ENCODE assay signal across 23 cellular contexts in the genomic region with DNA sequence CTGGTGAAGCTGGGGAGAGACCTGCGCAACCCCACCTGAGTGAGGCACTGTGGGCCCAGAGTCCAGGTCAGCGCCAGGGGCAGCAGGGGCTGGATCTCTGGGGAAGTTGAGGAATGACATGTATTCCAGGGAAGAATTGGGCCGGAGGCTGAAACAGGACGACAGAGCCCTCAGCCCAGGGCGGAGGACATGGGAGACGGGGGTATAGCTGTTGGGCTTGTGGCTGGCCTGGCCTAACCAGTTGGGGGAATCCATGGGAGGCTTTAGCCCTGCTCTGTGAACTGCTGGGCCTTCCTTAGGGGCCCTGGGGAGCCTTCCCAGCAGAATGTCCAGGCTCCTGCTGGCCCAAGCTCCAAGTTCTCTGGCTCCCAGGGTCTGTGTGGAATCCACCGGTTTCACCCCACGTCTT. TPM values are rescaled to one million over a fixed set of nuclear protein-coding genes. Genes with fewer than 3 reads are reported as not detected.
DNase-seq lines count a peak whose midpoint lies in the region; ATAC-seq and TF ChIP-seq lines count a peak whose summit lies in the region.
"Had no signal": no experiment of that assay in that cellular context is flagged by ENCODE, and none has a peak within 500 bp of the region (broad histone marks: within the 10 kb centered on the region; RNA-seq: fewer than 3 reads in every experiment).

No MANE protein-coding gene starts in this region.

- H3K4me1 Mint-ChIP-seq in chondrocyte (ENCODE audit: low read depth) (peaks cover 14% of the 10 kb centered on the region), nephron progenitor cell (peaks cover 64% of the 10 kb centered on the region)
- H3K4me1 Mint-ChIP-seq in stimulated activated memory B cell treated with anti-CD40 and anti-IgM and Interleukin-4, amounts not matched to agents 10 μg/mL and 1 μg/mL and 100 μg/mL, for 72 hours: no peaks in the 10 kb centered on the region
- H3K4me1 Mint-ChIP-seq: stimulated activated naive B cell treated with anti-CD40 and anti-IgM and Interleukin-4, amounts not matched to agents 10 μg/mL and 1 μg/mL and 100 μg/mL, for 72 hours had no signal

- H3K9me3 Mint-ChIP-seq in chondrocyte (ENCODE audit: low read depth) (peaks cover 4% of the 10 kb centered on the region), nephron progenitor cell (peaks cover 15% of the 10 kb centered on the region)
- peaks cover 2% of the 10 kb centered on the region for H3K9me3 Mint-ChIP-seq in stimulated activated memory B cell treated with anti-CD40 and anti-IgM and Interleukin-4, amounts not matched to agents 10 μg/mL and 1 μg/mL and 100 μg/mL, for 72 hours

- H3K36me3 ChIP-seq in left ventricle myocardium inferior (no peaks in the 10 kb centered on the region), upper lobe of right lung (no peaks in the 10 kb centered on the region)
- H3K36me3 ChIP-seq: BLaER1, ovary, SJSA1 had no signal

- TF ChIP-seq CTCF in left ventricle myocardium inferior (IDR thresholded peaks at IDR 0.05; ENCODE audit: borderline replicate concordance) (no peak), chondrocyte (IDR thresholded peaks at IDR 0.05) (no peak), nephron progenitor cell (IDR thresholded peaks at IDR 0.05) (no peak), upper lobe of right lung (IDR thresholded peaks at IDR 0.05) (no peak)

- DNase-seq in left ventricle myocardium inferior (peak; percentile 12), left ventricle myocardium superior (no peak), chondrocyte (ENCODE audit: low spot score) (peak; percentile 53), nephron progenitor cell (no peak), upper lobe of right lung (peak; percentile 46), NCI-H1694 treated with DMSO at 0.1 percent for 48 hours (lab: John Stamatoyannopoulos, UW) (no peak), NCI-H510A treated with DMSO at 0.1 percent for 48 hours (lab: John Stamatoyannopoulos, UW) (no peak)
- DNase-seq: activated CD4-positive, alpha-beta memory T cell treated with anti-CD3 and anti-CD28 coated beads for 36 hours; activated CD4-positive, CD25-positive, alpha-beta regulatory T cell treated with anti-CD3 and anti-CD28 coated beads, Interleukin-2, amount 50 U/mL, for 72 hours; DMS79; GF-D8; NCI-H187 treated with DMSO at 0.1 percent for 48 hours; stimulated activated CD4-positive, alpha-beta T cell treated with anti-CD3 and anti-CD28 coated beads, Interleukin-4, amount 100 ng/mL, for 24 hours; stimulated activated naive B cell treated with anti-CD40 and anti-IgM and Interleukin-4, amounts not matched to agents 10 μg/mL and 1 μg/mL and 100 μg/mL, for 72 hours had no signal

- H3K27ac Mint-ChIP-seq in chondrocyte (ENCODE audit: unreplicated experiment) (no peak overlapping the region), nephron progenitor cell (peak overlapping the region; percentile 83)
- H3K27ac Mint-ChIP-seq in stimulated activated memory B cell treated with anti-CD40 and anti-IgM and Interleukin-4, amounts not matched to agents 10 μg/mL and 1 μg/mL and 100 μg/mL, for 72 hours: no peak overlapping the region
- H3K27ac Mint-ChIP-seq: activated CD4-positive, alpha-beta memory T cell treated with anti-CD3 and anti-CD28 coated beads for 36 hours; activated T-helper 2 cell treated with anti-CD3 and anti-CD28 coated beads, Interferon-gamma antibody, Interleukin-2, Interleukin-4, amounts not matched to agents 10 μg/mL and 5 μg/mL and 100 μg/mL, durations not matched to agents 14 hours and 24 hours and 36 hours; IgD-negative memory B cell; stimulated activated naive B cell treated with anti-CD40 and anti-IgM and Interleukin-4, amounts not matched to agents 10 μg/mL and 1 μg/mL and 100 μg/mL, for 72 hours had no signal

- H3K27me3 Mint-ChIP-seq in chondrocyte (ENCODE audit: low read depth) (peaks cover 12% of the 10 kb centered on the region), nephron progenitor cell (ENCODE audit: low read depth, poor library complexity) (peaks cover 18% of the 10 kb centered on the region)
- no peaks in the 10 kb centered on the region for H3K27me3 Mint-ChIP-seq in stimulated activated memory B cell treated with anti-CD40 and anti-IgM and Interleukin-4, amounts not matched to agents 10 μg/mL and 1 μg/mL and 100 μg/mL, for 72 hours
- H3K27me3 Mint-ChIP-seq: activated CD4-positive, alpha-beta memory T cell treated with anti-CD3 and anti-CD28 coated beads for 36 hours; IgD-negative memory B cell; naive thymus-derived CD8-positive, alpha-beta T cell had no signal

- H3K9me3 ChIP-seq in left ventricle myocardium inferior (replicated peaks) (no peaks in the 10 kb centered on the region), upper lobe of right lung (no peaks in the 10 kb centered on the region)
- H3K9me3 ChIP-seq: body of pancreas, ovary, SJSA1 had no signal

- H3K4me3 ChIP-seq in left ventricle myocardium inferior (no peak overlapping the region), upper lobe of right lung (no peak overlapping the region)
- H3K4me3 ChIP-seq: BLaER1, body of pancreas, ovary, SJSA1 had no signal

- H3K4me3 Mint-ChIP-seq in chondrocyte (ENCODE audit: unreplicated experiment) (no peak overlapping the region), nephron progenitor cell (no peak overlapping the region)
- H3K4me3 Mint-ChIP-seq in stimulated activated memory B cell treated with anti-CD40 and anti-IgM and Interleukin-4, amounts not matched to agents 10 μg/mL and 1 μg/mL and 100 μg/mL, for 72 hours: no peak overlapping the region
- H3K4me3 Mint-ChIP-seq: activated CD4-positive, alpha-beta memory T cell treated with anti-CD3 and anti-CD28 coated beads for 36 hours; naive thymus-derived CD8-positive, alpha-beta T cell; stimulated activated naive B cell treated with anti-CD40 and anti-IgM and Interleukin-4, amounts not matched to agents 10 μg/mL and 1 μg/mL and 100 μg/mL, for 72 hours had no signal

- intact Hi-C loops in left ventricle myocardium inferior (cut with micrococcal nuclease): no loop called here
- intact Hi-C loops in left ventricle myocardium superior (cut with micrococcal nuclease): no loop called here
- intact Hi-C loops in upper lobe of right lung (cut with DNase I): no loop called here

- H3K36me3 Mint-ChIP-seq in chondrocyte (ENCODE audit: low read depth) (peaks cover 2% of the 10 kb centered on the region), nephron progenitor cell (ENCODE audit: low read depth) (peaks cover 6% of the 10 kb centered on the region)
- H3K36me3 Mint-ChIP-seq in stimulated activated memory B cell treated with anti-CD40 and anti-IgM and Interleukin-4, amounts not matched to agents 10 μg/mL and 1 μg/mL and 100 μg/mL, for 72 hours: peaks cover 71% of the 10 kb centered on the region

- H3K4me1 ChIP-seq in left ventricle myocardium inferior (no peaks in the 10 kb centered on the region), upper lobe of right lung (no peaks in the 10 kb centered on the region)
- H3K4me1 ChIP-seq: body of pancreas had no signal

- ATAC-seq in left ventricle myocardium superior (no peak), upper lobe of right lung (no peak)
- no peak for ATAC-seq in stimulated activated memory B cell treated with anti-CD40 and anti-IgM and Interleukin-4, amounts not matched to agents 10 μg/mL and 1 μg/mL and 100 μg/mL, for 72 hours
- ATAC-seq: naive thymus-derived CD8-positive, alpha-beta T cell; right cardiac atrium; stimulated activated naive B cell treated with anti-CD40 and anti-IgM and Interleukin-4, amounts not matched to agents 10 μg/mL and 1 μg/mL and 100 μg/mL, for 72 hours had no signal

- H3K27me3 ChIP-seq in left ventricle myocardium inferior (ENCODE audit: low read depth) (no peaks in the 10 kb centered on the region), upper lobe of right lung (no peaks in the 10 kb centered on the region)
- H3K27me3 ChIP-seq: BLaER1, body of pancreas, ovary had no signal

- no peak overlapping the region for H3K27ac ChIP-seq in left ventricle myocardium inferior (replicated peaks)
- no peak overlapping the region for H3K27ac ChIP-seq in upper lobe of right lung
- H3K27ac ChIP-seq: BLaER1, ovary, SJSA1 had no signal

RNA-seq across cellular contexts. Expression of a gene that starts 50.3 kb away (rescaled TPM):
- total RNA-seq in left ventricle myocardium inferior: 0.33 TPM
- 0.35 TPM for total RNA-seq in left ventricle myocardium superior
- total RNA-seq in chondrocyte: 2.5 to 8.5 TPM (median 2.7 TPM) in 3 replicates
- total RNA-seq in upper lobe of right lung: 2.0 TPM

Comparison
In these comparisons a context has a peak if more than half of its experiments do, and no peak if none do; other contexts are left out.
1. DNase-seq: peak in left ventricle myocardium inferior (single experiment), chondrocyte (single experiment) and upper lobe of right lung (single experiment); none in left ventricle myocardium superior (single experiment), nephron progenitor cell (single experiment), NCI-H1694 treated with DMSO at 0.1 percent for 48 hours (single experiment) and NCI-H510A treated with DMSO at 0.1 percent for 48 hours (single experiment).